10 cellular contexts compared by ENCODE assay signal in genomic region chr4:687048-687974, GRCh38. TPM values are rescaled to one million over a fixed set of nuclear protein-coding genes. Genes with fewer than 3 reads are reported as not detected.
A peak's percentile ranks its signal among the peaks of the same experiment; 100 is the strongest.
DNase-seq lines count a peak whose midpoint lies in the region; ATAC-seq and TF ChIP-seq lines count a peak whose summit lies in the region.
"Had no signal": no experiment of that assay in that cellular context is flagged by ENCODE, and none has a peak within 500 bp of the region (broad histone marks: within the 10 kb centered on the region; RNA-seq: fewer than 3 reads in every experiment).

No MANE protein-coding gene starts in this region.

- no peak overlapping the region for H2AFZ ChIP-seq in ACC112 (ENCODE audit: low read length, unreplicated experiment)

- peak; percentile 17 for ATAC-seq in effector memory CD8-positive, alpha-beta T cell (replicated peaks)
- ATAC-seq in activated T-cell treated with anti-CD3 and anti-CD28 coated beads, Interleukin-2, amount 50 U/mL, for 4 hours, result no peak
- ATAC-seq: T-cell had no signal

- no peak for TF ChIP-seq CTCF in mesothelial cell of epicardium (IDR thresholded peaks at IDR 0.05; ENCODE audit: unreplicated experiment)

- peak overlapping the region; percentile 75 for H3K27ac ChIP-seq in ACC112 (ENCODE audit: low read depth, low read length)

- no peak overlapping the region for H3K27ac Mint-ChIP-seq in effector memory CD8-positive, alpha-beta T cell
- H3K27ac Mint-ChIP-seq in mesothelial cell of epicardium, result peak overlapping the region; percentile 34
- H3K27ac Mint-ChIP-seq in activated naive CD8-positive, alpha-beta T cell treated with anti-CD3 and anti-CD28 coated beads for 36 hours, result no peak overlapping the region
- H3K27ac Mint-ChIP-seq: T-cell had no signal

- peaks cover 3% of the 10 kb centered on the region for H3K36me3 Mint-ChIP-seq in effector memory CD8-positive, alpha-beta T cell (ENCODE audit: insufficient read depth)
- no peaks in the 10 kb centered on the region for H3K36me3 Mint-ChIP-seq in mesothelial cell of epicardium
- no peaks in the 10 kb centered on the region for H3K36me3 Mint-ChIP-seq in activated T-cell treated with anti-CD3 and anti-CD28 coated beads, Interleukin-2, amount 50 U/mL, for 4 hours (ENCODE audit: insufficient read depth)
- no peaks in the 10 kb centered on the region for H3K36me3 Mint-ChIP-seq in activated naive CD8-positive, alpha-beta T cell treated with anti-CD3 and anti-CD28 coated beads for 36 hours

- peaks cover 5 to 13% of the 10 kb centered on the region in 2 donors for H3K4me1 Mint-ChIP-seq in effector memory CD8-positive, alpha-beta T cell (ENCODE audit: low read depth in 2 of 2)
- peaks cover 23% of the 10 kb centered on the region for H3K4me1 Mint-ChIP-seq in mesothelial cell of epicardium
- peaks cover 7% of the 10 kb centered on the region for H3K4me1 Mint-ChIP-seq in activated T-cell treated with anti-CD3 and anti-CD28 coated beads, Interleukin-2, amount 50 U/mL, for 4 hours (ENCODE audit: low read depth)
- no peaks in the 10 kb centered on the region for H3K4me1 Mint-ChIP-seq in activated naive CD8-positive, alpha-beta T cell treated with anti-CD3 and anti-CD28 coated beads for 36 hours

- H3K4me3 ChIP-seq in ACC112 (ENCODE audit: low read depth, low read length), result peak overlapping the region; percentile 79

- no peak overlapping the region for H3K4me3 Mint-ChIP-seq in effector memory CD8-positive, alpha-beta T cell
- H3K4me3 Mint-ChIP-seq in mesothelial cell of epicardium, result peak overlapping the region; percentile 26
- H3K4me3 Mint-ChIP-seq in activated T-cell treated with anti-CD3 and anti-CD28 coated beads, Interleukin-2, amount 50 U/mL, for 4 hours, result no peak overlapping the region
- H3K4me3 Mint-ChIP-seq in activated naive CD8-positive, alpha-beta T cell treated with anti-CD3 and anti-CD28 coated beads for 36 hours, result no peak overlapping the region

- no peaks in the 10 kb centered on the region for H3K27me3 ChIP-seq in ACC112 (ENCODE audit: insufficient read depth, low read length)

- peaks cover 0 to 19% of the 10 kb centered on the region in 2 donors for H3K27me3 Mint-ChIP-seq in effector memory CD8-positive, alpha-beta T cell
- H3K27me3 Mint-ChIP-seq in mesothelial cell of epicardium (ENCODE audit: low read depth), result no peaks in the 10 kb centered on the region
- peaks cover 16% of the 10 kb centered on the region for H3K27me3 Mint-ChIP-seq in activated T-cell treated with anti-CD3 and anti-CD28 coated beads, Interleukin-2, amount 50 U/mL, for 4 hours (ENCODE audit: low read depth)
- peaks cover 15% of the 10 kb centered on the region for H3K27me3 Mint-ChIP-seq in activated naive CD8-positive, alpha-beta T cell treated with anti-CD3 and anti-CD28 coated beads for 36 hours

- H3K9me3 Mint-ChIP-seq in effector memory CD8-positive, alpha-beta T cell, result no peaks in the 10 kb centered on the region
- no peaks in the 10 kb centered on the region for H3K9me3 Mint-ChIP-seq in mesothelial cell of epicardium
- H3K9me3 Mint-ChIP-seq in activated T-cell treated with anti-CD3 and anti-CD28 coated beads, Interleukin-2, amount 50 U/mL, for 4 hours, result no peaks in the 10 kb centered on the region
- H3K9me3 Mint-ChIP-seq in activated naive CD8-positive, alpha-beta T cell treated with anti-CD3 and anti-CD28 coated beads for 36 hours, result no peaks in the 10 kb centered on the region
- H3K9me3 Mint-ChIP-seq: T-cell had no signal

- no peaks in the 10 kb centered on the region for H3K36me3 ChIP-seq in ACC112 (ENCODE audit: insufficient read depth, low read length)

- DNase-seq in MV-4-11 (lab: John Stamatoyannopoulos, UW) (peak; percentile 87), mesothelial cell of epicardium (ENCODE audit: low spot score in 2 of 2, unreplicated experiment in 2 of 2) (no peak), NCI-H345 treated with DMSO at 0.1 percent for 48 hours (lab: John Stamatoyannopoulos, UW; ENCODE audit: unreplicated experiment) (no peak)
- no peak for DNase-seq in effector memory CD8-positive, alpha-beta T cell
- DNase-seq in activated T-cell treated with anti-CD3 and anti-CD28 coated beads, Interleukin-2, amount 50 U/mL, for 4 hours, result no peak
- DNase-seq in activated CD4-positive, alpha-beta T cell treated with anti-CD3 and anti-CD28 coated beads for 4 hours, result no peak
- no peak for DNase-seq in activated naive CD8-positive, alpha-beta T cell treated with anti-CD3 and anti-CD28 coated beads for 36 hours
- DNase-seq: DND-41 had no signal

- H3K79me2 ChIP-seq in ACC112 (ENCODE audit: control insufficient read depth, insufficient read depth, low read length, unreplicated experiment), result peaks cover 6% of the 10 kb centered on the region

- H3K4me1 ChIP-seq in ACC112 (ENCODE audit: control insufficient read depth, insufficient read depth, low read length, unreplicated experiment), result peaks cover 31% of the 10 kb centered on the region

RNA-seq across cellular contexts. Expression of gene SLC49A3, which starts 1.6 kb away (rescaled TPM):
- total RNA-seq in mesothelial cell of epicardium, result 10.5 to 13.4 TPM (median 11.6 TPM) in 3 replicates
- total RNA-seq in activated T-cell treated with anti-CD3 and anti-CD28 coated beads, Interleukin-2, amount 50 U/mL, for 4 hours, result under 1 TPM; 0.48 to 0.79 (median 0.53) TPM
- under 1 TPM; 0.38 to 0.43 TPM for total RNA-seq in activated naive CD8-positive, alpha-beta T cell treated with anti-CD3 and anti-CD28 coated beads for 36 hours

RNA-seq across cellular contexts. Expression of gene MYL5, which starts 13.0 kb away (rescaled TPM):
- 25.0 to 32.1 TPM (median 32.0 TPM) in 3 replicates for total RNA-seq in mesothelial cell of epicardium
- 10 to 100 TPM; 13.7 to 16.0 (median 15.1) TPM for total RNA-seq in activated T-cell treated with anti-CD3 and anti-CD28 coated beads, Interleukin-2, amount 50 U/mL, for 4 hours
- 10 to 100 TPM; 22.7 to 22.9 TPM for total RNA-seq in activated naive CD8-positive, alpha-beta T cell treated with anti-CD3 and anti-CD28 coated beads for 36 hours

RNA-seq across cellular contexts. Expression of gene ATP5ME, which starts 13.2 kb away (rescaled TPM):
- total RNA-seq in mesothelial cell of epicardium, result 194 to 212 TPM (median 197 TPM) in 3 replicates
- 100 to 1,000 TPM; 227 to 249 (median 244) TPM for total RNA-seq in activated T-cell treated with anti-CD3 and anti-CD28 coated beads, Interleukin-2, amount 50 U/mL, for 4 hours
- 100 to 1,000 TPM; 284 to 287 TPM for total RNA-seq in activated naive CD8-positive, alpha-beta T cell treated with anti-CD3 and anti-CD28 coated beads for 36 hours

RNA-seq across cellular contexts. Expression of gene PCGF3, which starts 18.3 kb away (rescaled TPM):
- 88.1 to 93.4 TPM (median 90.9 TPM) in 3 replicates for total RNA-seq in mesothelial cell of epicardium
- 10 to 100 TPM; 20.7 to 27.8 (median 23.0) TPM for total RNA-seq in activated T-cell treated with anti-CD3 and anti-CD28 coated beads, Interleukin-2, amount 50 U/mL, for 4 hours
- total RNA-seq in activated naive CD8-positive, alpha-beta T cell treated with anti-CD3 and anti-CD28 coated beads for 36 hours, result 10 to 100 TPM; 19.7 to 21.2 TPM
